23 cellular contexts compared by ENCODE assay signal in genomic region chr2:176099737-176100546, GRCh38. TPM values are rescaled to one million over a fixed set of nuclear protein-coding genes. Genes with fewer than 3 reads are reported as not detected.
DNase-seq lines count a peak whose midpoint lies in the region; ATAC-seq, FAIRE-seq and TF ChIP-seq lines count a peak whose summit lies in the region.
"Had no signal": no experiment of that assay in that cellular context is flagged by ENCODE, and none has a peak within 500 bp of the region (broad histone marks: within the 10 kb centered on the region; RNA-seq: fewer than 3 reads in every experiment).

Gene HOXD12, plus strand, starts transcription at chr2:176099795. Its CDS starts 7 bp downstream, at chr2:176099802.

- no peak within 1 kb of the TSS for H3K27ac Mint-ChIP-seq in brain
- no peak within 1 kb of the TSS for H3K27ac Mint-ChIP-seq in natural killer cell treated with Interleukin-12 subunit alpha and Interleukin-12 subunit beta and Interleukin-15 and Interleukin-18, amount 100 ng/mL, for 72 hours
- H3K27ac Mint-ChIP-seq in stimulated activated effector memory CD8-positive, alpha-beta T cell treated with anti-CD3 and anti-CD28 coated beads, Interleukin-12 subunit alpha, Interleukin-12 subunit beta, amount 100 ng/mL, for 72 hours = no peak within 1 kb of the TSS
- H3K27ac Mint-ChIP-seq: activated T-helper 2 cell treated with anti-CD3 and anti-CD28 coated beads, Interferon-gamma antibody, Interleukin-2, Interleukin-4, amounts not matched to agents 10 μg/mL and 5 μg/mL and 100 μg/mL, durations not matched to agents 14 hours and 24 hours and 36 hours; T-helper 2 cell treated with Interferon-gamma antibody and Interleukin-4, amounts not matched to agents 5 μg/mL and 100 μg/mL, for 36 hours had no signal

- H4K20me1 ChIP-seq in GM23248 (ENCODE audit: insufficient read depth) = no peaks in the 10 kb centered on the region

- H3K4me1 ChIP-seq in A549 (peaks cover 17% of the 10 kb centered on the region), GM23248 (ENCODE audit: insufficient read depth) (peaks cover 8% of the 10 kb centered on the region)

- H3K9me3 ChIP-seq in A549 (no peaks in the 10 kb centered on the region), GM23248 (ENCODE audit: low read depth) (no peaks in the 10 kb centered on the region)
- H3K9me3 ChIP-seq: ascending aorta, heart right ventricle, left lung, right atrium auricular region, upper lobe of right lung had no signal

- POLR2A ChIA-PET in A549 (lab: Yijun Ruan, JAX) = no interaction called here

- peaks cover 100% of the 10 kb centered on the region for H3K27me3 Mint-ChIP-seq in brain
- peaks cover 61 to 62% of the 10 kb centered on the region in 2 donors for H3K27me3 Mint-ChIP-seq in natural killer cell treated with Interleukin-12 subunit alpha and Interleukin-12 subunit beta and Interleukin-15 and Interleukin-18, amount 100 ng/mL, for 72 hours

- peak within 1 kb of the TSS; percentile 84 for H3K4me2 ChIP-seq in A549
- H3K4me2 ChIP-seq in GM23248 (ENCODE audit: unreplicated experiment) = peak within 1 kb of the TSS; percentile 100

- no peak within 1 kb of the TSS for H3K9ac ChIP-seq in GM23248

- peaks cover 33% of the 10 kb centered on the region for H3K79me2 ChIP-seq in GM23248 (ENCODE audit: insufficient read depth)

- in situ Hi-C loops in GM23248 (cut with MboI) = loop anchor here (25.0 kb wide), 1 partner anchor 1637 kb away; no protein-coding TSS in a partner anchor

- H3K9me3 Mint-ChIP-seq in brain = peaks cover 0 to 16% (median 0%) of the 10 kb centered on the region in 5 experiments
- no peaks in the 10 kb centered on the region for H3K9me3 Mint-ChIP-seq in natural killer cell treated with Interleukin-12 subunit alpha and Interleukin-12 subunit beta and Interleukin-15 and Interleukin-18, amount 100 ng/mL, for 72 hours
- H3K9me3 Mint-ChIP-seq in stimulated activated effector memory CD8-positive, alpha-beta T cell treated with anti-CD3 and anti-CD28 coated beads, Interleukin-12 subunit alpha, Interleukin-12 subunit beta, amount 100 ng/mL, for 72 hours = no peaks in the 10 kb centered on the region
- H3K9me3 Mint-ChIP-seq: activated T-helper 2 cell treated with anti-CD3 and anti-CD28 coated beads, Interferon-gamma antibody, Interleukin-2, Interleukin-4, amounts not matched to agents 10 μg/mL and 5 μg/mL and 100 μg/mL, durations not matched to agents 14 hours and 24 hours and 36 hours; T-helper 2 cell treated with Interferon-gamma antibody and Interleukin-4, amounts not matched to agents 5 μg/mL and 100 μg/mL, for 36 hours had no signal

- ATAC-seq in A549 = no peak
- peak; percentile 14 to 15 for ATAC-seq in natural killer cell treated with Interleukin-12 subunit alpha and Interleukin-12 subunit beta and Interleukin-15 and Interleukin-18, amount 100 ng/mL, for 72 hours
- ATAC-seq in stimulated activated effector memory CD8-positive, alpha-beta T cell treated with anti-CD3 and anti-CD28 coated beads, Interleukin-12 subunit alpha, Interleukin-12 subunit beta, amount 100 ng/mL, for 72 hours = no peak
- ATAC-seq: heart right ventricle, left lung, upper lobe of right lung had no signal

- H2AFZ ChIP-seq in GM23248 = peak within 1 kb of the TSS; percentile 97

- no peaks in the 10 kb centered on the region for H3K36me3 Mint-ChIP-seq in brain
- H3K36me3 Mint-ChIP-seq in natural killer cell treated with Interleukin-12 subunit alpha and Interleukin-12 subunit beta and Interleukin-15 and Interleukin-18, amount 100 ng/mL, for 72 hours = no peaks in the 10 kb centered on the region
- peaks cover 7% of the 10 kb centered on the region for H3K36me3 Mint-ChIP-seq in stimulated activated effector memory CD8-positive, alpha-beta T cell treated with anti-CD3 and anti-CD28 coated beads, Interleukin-12 subunit alpha, Interleukin-12 subunit beta, amount 100 ng/mL, for 72 hours

- peak within 1 kb of the TSS in 3 of 5 experiments; percentile 35 to 63 (median 46) for H3K4me3 Mint-ChIP-seq in brain
- no peak within 1 kb of the TSS for H3K4me3 Mint-ChIP-seq in natural killer cell treated with Interleukin-12 subunit alpha and Interleukin-12 subunit beta and Interleukin-15 and Interleukin-18, amount 100 ng/mL, for 72 hours
- no peak within 1 kb of the TSS for H3K4me3 Mint-ChIP-seq in stimulated activated effector memory CD8-positive, alpha-beta T cell treated with anti-CD3 and anti-CD28 coated beads, Interleukin-12 subunit alpha, Interleukin-12 subunit beta, amount 100 ng/mL, for 72 hours
- H3K4me3 Mint-ChIP-seq: T-helper 2 cell treated with Interferon-gamma antibody and Interleukin-4, amounts not matched to agents 5 μg/mL and 100 μg/mL, for 36 hours had no signal

- no peak within 1 kb of the TSS for H3K27ac ChIP-seq in A549
- H3K27ac ChIP-seq in GM23248 = no peak within 1 kb of the TSS
- H3K27ac ChIP-seq: ascending aorta, heart right ventricle, left lung, right atrium auricular region, upper lobe of right lung had no signal

- DNase-seq in A549 (ENCODE audit: low read depth in 1 of 2, low spot score in 1 of 2) (no peak), GM23248 (no peak), NCI-H2196 treated with DMSO at 0.1 percent for 48 hours (lab: John Stamatoyannopoulos, UW; ENCODE audit: unreplicated experiment) (no peak), GM12891 (ENCODE audit: insufficient read length, low spot score) (no peak), occipital lobe (lab: John Stamatoyannopoulos, UW) (no peak)
- no peak for DNase-seq in natural killer cell treated with Interleukin-12 subunit alpha and Interleukin-12 subunit beta and Interleukin-15 and Interleukin-18, amount 100 ng/mL, for 72 hours (ENCODE audit: low spot score)
- no peak for DNase-seq in stimulated activated effector memory CD8-positive, alpha-beta T cell treated with anti-CD3 and anti-CD28 coated beads, Interleukin-12 subunit alpha, Interleukin-12 subunit beta, amount 100 ng/mL, for 72 hours (ENCODE audit: low spot score in 2 of 2)
- DNase-seq: activated CD4-positive, alpha-beta T cell treated with anti-CD3 and anti-CD28 coated beads for 4 hours; DMS 273 treated with DMSO at 0.1 percent for 48 hours; GOT3; heart right ventricle; MV-4-11; naive B cell; Right ventricle myocardium superior; upper lobe of right lung had no signal

- no peak for TF ChIP-seq CTCF in A549 (IDR thresholded peaks at IDR 0.05)
- no peak for TF ChIP-seq CTCF in brain (conservative IDR thresholded peaks at IDR 0.05)

- H3K9me2 ChIP-seq in GM23248 (ENCODE audit: insufficient read depth) = no peaks in the 10 kb centered on the region

- no peak for TF ChIP-seq EP300 in A549 (IDR thresholded peaks at IDR 0.05)

- H3K36me3 ChIP-seq in GM23248 (ENCODE audit: low read depth) = no peaks in the 10 kb centered on the region
- H3K36me3 ChIP-seq: ascending aorta, heart right ventricle, left lung, right atrium auricular region, upper lobe of right lung had no signal

- H3K4me1 Mint-ChIP-seq in brain = peaks cover 24% of the 10 kb centered on the region
- peaks cover 15% of the 10 kb centered on the region in 2 donors for H3K4me1 Mint-ChIP-seq in natural killer cell treated with Interleukin-12 subunit alpha and Interleukin-12 subunit beta and Interleukin-15 and Interleukin-18, amount 100 ng/mL, for 72 hours (ENCODE audit: low read depth in 2 of 2)
- peaks cover 29% of the 10 kb centered on the region for H3K4me1 Mint-ChIP-seq in stimulated activated effector memory CD8-positive, alpha-beta T cell treated with anti-CD3 and anti-CD28 coated beads, Interleukin-12 subunit alpha, Interleukin-12 subunit beta, amount 100 ng/mL, for 72 hours

- TF ChIP-seq RAD21 in A549 (conservative IDR thresholded peaks at IDR 0.05 in 1 of 2, IDR thresholded peaks at IDR 0.05 in 1 of 2) = no peak

- WGBS in A549 (ENCODE audit: missing lambda C conversion rate) = 90% methylated on average over 46 of the region's 69 CpGs
- WGBS in GM23248 (ENCODE audit: low coverage in 1 of 2, low lambda C conversion rate in 2 of 2, missing lambda C conversion rate in 2 of 2), 2 experiments = 87 to 89% methylated on average over 63 to 69 of the region's 69 CpGs

- CTCF ChIA-PET in A549 (lab: Yijun Ruan, JAX) = interaction anchor here (4.5 kb wide), 1 partner anchor 13 kb away, joined by 42 read pairs; no protein-coding TSS in a partner anchor

- no peaks in the 10 kb centered on the region for H3K27me3 ChIP-seq in GM23248 (replicated peaks; ENCODE audit: insufficient read depth)

- FAIRE-seq in A549 (lab: Jason Lieb, UNC) = no peak
- FAIRE-seq in GM12891 (lab: Jason Lieb, UNC) = no peak
- FAIRE-seq: HTR-8/SVneo had no signal

- H3K4me3 ChIP-seq in A549 = no peak within 1 kb of the TSS
- peak within 1 kb of the TSS; percentile 79 for H3K4me3 ChIP-seq in GM23248
- H3K4me3 ChIP-seq: ascending aorta, left lung, right atrium auricular region, upper lobe of right lung had no signal

- TF ChIP-seq POLR2A in A549 (IDR thresholded peaks at IDR 0.05; ENCODE audit: low read length) (no peak), GM12891 (IDR thresholded peaks at IDR 0.05; ENCODE audit: low read depth, low read length) (no peak)

- peaks cover 26% of the 10 kb centered on the region for H3F3A ChIP-seq in GM23248 (ENCODE audit: insufficient read depth)

TF ChIP-seq in A549, 52 proteins besides CTCF, POLR2A, EP300 and RAD21 (continues in another document):
- no peak for TF ChIP-seq GATA3 (IDR thresholded peaks at IDR 0.05; ENCODE audit: borderline replicate concordance)
- no peak for TF ChIP-seq SREBF2 (IDR thresholded peaks at IDR 0.05)
- no peak for TF ChIP-seq MAFK (IDR thresholded peaks at IDR 0.05; ENCODE audit: partially characterized antibody)
- TF ChIP-seq EHMT2 (IDR thresholded peaks at IDR 0.05; ENCODE audit: low read depth) = no peak

TF ChIP-seq in GM12891, 5 proteins besides CTCF, POLR2A, EP300 and RAD21:
- TF ChIP-seq TAF1 (IDR thresholded peaks at IDR 0.05; ENCODE audit: low read depth, low read length) = no peak
- no peak for TF ChIP-seq PAX5 (IDR thresholded peaks at IDR 0.05; ENCODE audit: insufficient read depth, low read length, severe bottlenecking)
- TF ChIP-seq POLR2AphosphoS5 (IDR thresholded peaks at IDR 0.05; ENCODE audit: low read depth, low read length) = no peak
- TF ChIP-seq SPI1 (IDR thresholded peaks at IDR 0.05; ENCODE audit: low read depth, low read length) = no peak
- TF ChIP-seq POU2F2 (IDR thresholded peaks at IDR 0.05; ENCODE audit: low read depth, low read length) = no peak

RNA-seq across cellular contexts. Expression of gene HOXD12, which starts in this region (rescaled TPM):
- polyA plus RNA-seq in A549 (2011; rRNA removed) = not detected in 2 replicates
- not detected in 2 replicates for polyA plus RNA-seq in A549 (2012; cell fraction: cytosol; rRNA removed)
- not detected in 2 replicates for polyA plus RNA-seq in A549 (2012; cell fraction: nucleus; rRNA removed)
- polyA plus RNA-seq in A549 (2017; fragmentation: RNase III; extraction: RNeasy Plus Mini Kit Qiagen cat#74134 plus additional on column Dnase treatment) = not detected in 3 replicates
- polyA minus RNA-seq in A549 (2011; rRNA and poly(A)+ RNA removed) = not detected in 2 replicates
- total RNA-seq in GM23248 (2014; rRNA removed; shearing (Covaris generic)) = 0.22 TPM in 1 of 2 replicates, not detected in the other
- 0.14 and 0.19 TPM in 2 replicates for polyA plus RNA-seq in GM23248 (2016; fragmentation: Nextera tagmentation; extraction: Ambion mirVana)
- polyA plus RNA-seq in brain (ENCODE audit: insufficient read depth, low read depth, low replicate concordance) = 1.3 TPM
- not detected for total RNA-seq in natural killer cell treated with Interleukin-12 subunit alpha and Interleukin-12 subunit beta and Interleukin-15 and Interleukin-18, amount 100 ng/mL, for 72 hours
- not detected for polyA plus RNA-seq in GM12891 (2012; ENCODE audit: low read depth, missing spikeins)
- not detected for total RNA-seq in occipital lobe
- total RNA-seq: activated T-helper 2 cell treated with anti-CD3 and anti-CD28 coated beads, Interferon-gamma antibody, Interleukin-2, Interleukin-4, amounts not matched to agents 10 μg/mL and 5 μg/mL and 100 μg/mL, durations not matched to agents 14 hours and 24 hours and 36 hours; ascending aorta; dermis microvascular lymphatic vessel endothelial cell; heart right ventricle; left lung; right atrium auricular region; Right ventricle myocardium superior; upper lobe of right lung had no signal
- polyA plus RNA-seq: heart right ventricle had no signal

Comparison
In these comparisons a context has a peak if more than half of its experiments do, and no peak if none do; other contexts are left out.
1. Peak in ATAC-seq in natural killer cell treated with Interleukin-12 subunit alpha and Interleukin-12 subunit beta and Interleukin-15 and Interleukin-18, amount 100 ng/mL, for 72 hours; RNA of the gene not detected or under 1 TPM.
2. H3K4me3 Mint-ChIP-seq: peak in brain (3 of 5); none in natural killer cell treated with Interleukin-12 subunit alpha and Interleukin-12 subunit beta and Interleukin-15 and Interleukin-18, amount 100 ng/mL, for 72 hours (single experiment) and stimulated activated effector memory CD8-positive, alpha-beta T cell treated with anti-CD3 and anti-CD28 coated beads, Interleukin-12 subunit alpha, Interleukin-12 subunit beta, amount 100 ng/mL, for 72 hours (single experiment).